Comparison of ENCODE assay signal across 14 cellular contexts in genomic region chr4:29805245-29805644, GRCh38.
DNase-seq lines count a peak whose midpoint lies in the region; ATAC-seq, FAIRE-seq and TF ChIP-seq lines count a peak whose summit lies in the region.
"Had no signal": no experiment of that assay in that cellular context is flagged by ENCODE, and none has a peak within 500 bp of the region (broad histone marks: within the 10 kb centered on the region; RNA-seq: fewer than 3 reads in every experiment).

No MANE protein-coding gene starts in this region.

- TF ChIP-seq EP300 in H1 (IDR thresholded peaks at IDR 0.05; ENCODE audit: borderline replicate concordance in 1 of 2, low read depth in 2 of 2, low read length in 2 of 2), result no peak

- H3K4me1 Mint-ChIP-seq in MCF 10A (ENCODE audit: insufficient read depth, unreplicated experiment), result peaks cover 6% of the 10 kb centered on the region

- BruUV-seq in MCF 10A (replicated peaks; lab: Mats Ljungman, UMichigan), result no TSS peak

- H2AFZ ChIP-seq in H1 (ENCODE audit: low read length), result peak overlapping the region; percentile 94; the same call in 1 of the 2 replicates

- ATAC-seq in HG03565 (IDR thresholded peaks at IDR 0.05; ENCODE audit: unreplicated experiment), result no peak
- ATAC-seq in pancreas, result no peak
- ATAC-seq: K562, psoas muscle had no signal

- FAIRE-seq in H1 (lab: Jason Lieb, UNC) (peak; percentile 77), pancreas (lab: Jason Lieb, UNC) (no peak)
- FAIRE-seq: K562 had no signal

- intact Hi-C loops in MCF 10A (cut with micrococcal nuclease) (no loop called here), breast epithelium (cut with DNase I; ENCODE audit: low total_unique reads) (no loop called here), pancreas (cut with DNase I) (no loop called here)

- H3K4ac ChIP-seq in H1 (replicated peaks; ENCODE audit: insufficient read length, low read depth, low read length), result no peak overlapping the region

- no peaks in the 10 kb centered on the region for H3K79me2 ChIP-seq in H1 (ENCODE audit: control insufficient read depth in 1 of 2, insufficient read depth in 2 of 2, low read length in 2 of 2)

- H2BK20ac ChIP-seq in H1 (ENCODE audit: low read length), result no peak overlapping the region

- no peak overlapping the region for H3K18ac ChIP-seq in H1 (ENCODE audit: extremely low read depth, low read length)

- H3K4me2 ChIP-seq in H1 (ENCODE audit: insufficient read depth in 1 of 2, low read depth in 2 of 2, low read length in 2 of 2), result 0 out of 4 replicates have a peak overlapping the region, but pooled peaks have one; percentile 13 to 29

- H2BK5ac ChIP-seq in H1 (ENCODE audit: low read depth, low read length), result no peak overlapping the region

- H3K9ac ChIP-seq in H1 (replicated peaks in 1 of 4; ENCODE audit: extremely low read depth in 1 of 4, low read depth in 3 of 4, low read length in 3 of 4), result no peak overlapping the region

- H2BK12ac ChIP-seq in H1 (ENCODE audit: low read depth, low read length), result no peak overlapping the region; the same call in 1 of the 2 replicates

- no peak overlapping the region; the same call in 1 of the 2 replicates for H2AK5ac ChIP-seq in H1 (ENCODE audit: low read depth, low read length)

- no peaks in the 10 kb centered on the region for H3K79me1 ChIP-seq in H1 (ENCODE audit: low read depth, low read length)

- H3K27ac Mint-ChIP-seq in MCF 10A (ENCODE audit: low read depth, unreplicated experiment), result no peak overlapping the region

- H3K27me3 ChIP-seq in breast epithelium (no peaks in the 10 kb centered on the region), H1 (replicated peaks in 1 of 4; ENCODE audit: control insufficient read depth in 3 of 4, extremely low read depth in 1 of 4, insufficient read depth in 3 of 4, low read length in 3 of 4) (no peaks in the 10 kb centered on the region), pancreas (no peaks in the 10 kb centered on the region)

- CTCF ChIA-PET in MCF 10A (lab: Yijun Ruan, JAX) (interaction anchor here (0.6 to 1.0 kb wide), 6 partner anchors 337 to 1601 kb away, joined by 3 to 5 read pairs (median 3); no protein-coding TSS in a partner anchor), H1 (lab: Charles Lee; ENCODE audit: partially characterized antibody) (interaction anchor here (0.6 to 3.0 kb wide), 12 partner anchors 10 to 908 kb away, joined by 3 to 9 read pairs (median 4); no protein-coding TSS in a partner anchor)

- H3K9me3 ChIP-seq in breast epithelium (no peaks in the 10 kb centered on the region), H1 (ENCODE audit: insufficient read depth in 2 of 2, low read depth in 1 of 2, low read length in 1 of 2) (0 out of 4 replicates have a peak, but pooled peaks cover 0 to 3% of the 10 kb centered on the region in 2 experiments), pancreas (no peaks in the 10 kb centered on the region)

- no peaks in the 10 kb centered on the region for H4K20me1 ChIP-seq in H1 (replicated peaks in 1 of 2; ENCODE audit: control insufficient read depth in 1 of 2, insufficient read depth in 2 of 2, low read length in 2 of 2)

- no peaks in the 10 kb centered on the region for H3K36me3 Mint-ChIP-seq in MCF 10A (ENCODE audit: insufficient read depth, unreplicated experiment)

- TF ChIP-seq RAD21 in H1 (IDR thresholded peaks at IDR 0.05 in 1 of 2, conservative IDR thresholded peaks at IDR 0.05 in 1 of 2; ENCODE audit: low read depth in 2 of 2, low read length in 2 of 2), result peak; percentile 62 to 65

- TF ChIP-seq POLR2A in breast epithelium (IDR thresholded peaks at IDR 0.05) (no peak), H1 (IDR thresholded peaks at IDR 0.05; ENCODE audit: control extremely low read depth in 1 of 2, low read depth in 2 of 2, low read length in 2 of 2) (no peak)

- peaks cover 13% of the 10 kb centered on the region for H3K9me3 Mint-ChIP-seq in MCF 10A (ENCODE audit: unreplicated experiment)

- 81% methylated on average over 2 of the region's 2 CpGs; no CpG with 5 or more reads in 1 of the 2 experiments for WGBS in H1 (ENCODE audit: extremely low coverage in 1 of 2, insufficient coverage in 1 of 2, insufficient read length in 1 of 2, insufficient replicate concordance in 2 of 2, low coverage in 1 of 2, low lambda C conversion rate in 2 of 2, missing lambda C conversion rate in 1 of 2), 2 experiments
- WGBS in pancreas, 2 donors, result 21% methylated on average over 2 of the region's 2 CpGs

- H2BK15ac ChIP-seq in H1 (ENCODE audit: low read length), result no peak overlapping the region

- H3K4me3 Mint-ChIP-seq in MCF 10A (ENCODE audit: unreplicated experiment), result peak overlapping the region; percentile 0

- H3K27me3 Mint-ChIP-seq in MCF 10A (ENCODE audit: insufficient read depth, unreplicated experiment), result no peaks in the 10 kb centered on the region

- H3K27ac ChIP-seq in breast epithelium (no peak overlapping the region), H1 (ENCODE audit: low read depth, low read length) (no peak overlapping the region), pancreas (no peak overlapping the region)
- H3K27ac ChIP-seq: psoas muscle had no signal

- H3K4me1 ChIP-seq in breast epithelium (no peaks in the 10 kb centered on the region), H1 (replicated peaks in 1 of 4; ENCODE audit: control insufficient read depth in 3 of 4, insufficient read depth in 4 of 4, low read length in 3 of 4) (no peaks in the 10 kb centered on the region), pancreas (no peaks in the 10 kb centered on the region)
- H3K4me1 ChIP-seq: psoas muscle had no signal

- no peak overlapping the region for H4K91ac ChIP-seq in H1 (replicated peaks; ENCODE audit: insufficient read length, low read length)

- POLR2A ChIA-PET in MCF 10A (lab: Yijun Ruan, JAX), result interaction anchor here (0.7 kb wide), 1 partner anchor 1159 kb away, joined by 3 read pairs; no protein-coding TSS in a partner anchor
- POLR2A ChIA-PET in H1 (lab: Charles Lee; ENCODE audit: partially characterized antibody), result no interaction called here

- no peaks in the 10 kb centered on the region for H3K23me2 ChIP-seq in H1 (ENCODE audit: low read depth, low read length)

- H3K23ac ChIP-seq in H1 (ENCODE audit: insufficient read length), result no peak overlapping the region

- no peak overlapping the region for H3K4me3 ChIP-seq in breast epithelium
- no peak overlapping the region for H3K4me3 ChIP-seq in H1 (ENCODE audit: extremely low read depth in 1 of 4, insufficient read depth in 2 of 4, low read depth in 3 of 4, low read length in 4 of 4)
- no peak overlapping the region for H3K4me3 ChIP-seq in pancreas
- H3K4me3 ChIP-seq: K562, psoas muscle had no signal

- TF ChIP-seq CTCF in MCF 10A (IDR thresholded peaks at IDR 0.05; ENCODE audit: unreplicated experiment) (peak; percentile 14), breast epithelium (IDR thresholded peaks at IDR 0.05) (no peak), H1 (IDR thresholded peaks at IDR 0.05; ENCODE audit: control extremely low read depth in 1 of 3, insufficient read depth in 1 of 3, low read depth in 1 of 3, low read length in 3 of 3) (peak in 1 of 3 experiments; percentile 55; a peak in 2 of 4 replicates), pancreas (IDR thresholded peaks at IDR 0.05) (no peak)

- no peak overlapping the region for H3K14ac ChIP-seq in H1 (ENCODE audit: insufficient read length)

- H3K36me3 ChIP-seq in breast epithelium, result no peaks in the 10 kb centered on the region
- H3K36me3 ChIP-seq in H1 (ENCODE audit: control insufficient read depth in 2 of 4, insufficient read depth in 4 of 4, low read length in 3 of 4), result no peaks in the 10 kb centered on the region
- H3K36me3 ChIP-seq in pancreas, result no peaks in the 10 kb centered on the region

- H4K8ac ChIP-seq in H1 (ENCODE audit: extremely low read depth, insufficient read depth, low read length), result no peak overlapping the region

- DNase-seq in MCF 10A (ENCODE audit: unreplicated experiment), result peak; percentile 34
- DNase-seq in breast epithelium (ENCODE audit: low spot score in 2 of 2), result no peak
- peak; percentile 12 to 39 for DNase-seq in NCI-H524 (lab: John Stamatoyannopoulos, UW)
- DNase-seq in H1 (ENCODE audit: low read depth in 1 of 2, low spot score in 2 of 2), result peak in 1 of 2 experiments; percentile 48
- DNase-seq in cortex of kidney (lab: John Stamatoyannopoulos, UW), result no peak
- no peak for DNase-seq in stimulated activated CD4-positive, alpha-beta T cell treated with anti-CD3 and anti-CD28 coated beads, Interleukin-1b, Interleukin-23, amount 100 ng/mL, for 48 hours
- DNase-seq in pancreas, result no peak
- DNase-seq: activated CD8-positive, alpha-beta memory T cell treated with anti-CD3 and anti-CD28 coated beads, Interleukin-2, amount 50 U/mL, for 48 hours; anterior cingulate cortex; effector memory CD4-positive, alpha-beta T cell; psoas muscle; T1000 had no signal

- H2BK120ac ChIP-seq in H1 (replicated peaks; ENCODE audit: low read depth, low read length), result no peak overlapping the region

- no peak overlapping the region for H4K5ac ChIP-seq in H1 (ENCODE audit: insufficient read length, low read depth, low read length)

- no peak overlapping the region for H3K56ac ChIP-seq in H1 (replicated peaks; ENCODE audit: insufficient read length, low read depth, low read length)

TF ChIP-seq in H1, 55 proteins besides CTCF, POLR2A, EP300 and RAD21 (continues in another document):
- no peak for TF ChIP-seq ATF3 (IDR thresholded peaks at IDR 0.05; ENCODE audit: insufficient read depth, low read depth, low read length)
- TF ChIP-seq KDM5A (IDR thresholded peaks at IDR 0.05; ENCODE audit: low read length), result no peak
- no peak for TF ChIP-seq YY1 (IDR thresholded peaks at IDR 0.05; ENCODE audit: low read depth, low read length)
- no peak for TF ChIP-seq EGR1 (IDR thresholded peaks at IDR 0.05; ENCODE audit: borderline replicate concordance, low read depth, low read length)
- no peak for TF ChIP-seq HDAC6 (IDR thresholded peaks at IDR 0.05; ENCODE audit: low read depth, low read length)
- no peak for TF ChIP-seq PHF8 (conservative IDR thresholded peaks at IDR 0.05; ENCODE audit: low read depth, low read length)
- no peak for TF ChIP-seq RXRA (IDR thresholded peaks at IDR 0.05; ENCODE audit: insufficient read depth, low read depth, low read length)
- no peak for TF ChIP-seq BRCA1 (IDR thresholded peaks at IDR 0.05; ENCODE audit: low read depth, low read length)
- no peak for TF ChIP-seq NANOG (IDR thresholded peaks at IDR 0.05; ENCODE audit: insufficient read depth, low read depth, low read length, poor library complexity, severe bottlenecking)
- no peak for TF ChIP-seq JUND (IDR thresholded peaks at IDR 0.05; ENCODE audit: low read length)
- TF ChIP-seq SP1 (IDR thresholded peaks at IDR 0.05; ENCODE audit: low read depth, low read length), result no peak
- no peak for TF ChIP-seq GABPA (IDR thresholded peaks at IDR 0.05; ENCODE audit: borderline replicate concordance, insufficient read depth, low read length)
- TF ChIP-seq MAFK (IDR thresholded peaks at IDR 0.05; ENCODE audit: low read depth, low read length), result no peak

Comparison
In these comparisons a context has a peak if more than half of its experiments do, and no peak if none do; other contexts are left out.
1. DNase-seq: peak in MCF 10A (single experiment) and NCI-H524 (2 of 2); none in breast epithelium (0 of 2), cortex of kidney (single experiment), stimulated activated CD4-positive, alpha-beta T cell treated with anti-CD3 and anti-CD28 coated beads, Interleukin-1b, Interleukin-23, amount 100 ng/mL, for 48 hours (single experiment) and pancreas (0 of 6).